In genomic region chr9:130331573-130331972, GRCh38 we compare ENCODE assay signal across 11 cellular contexts.
DNase-seq lines count a peak whose midpoint lies in the region; ATAC-seq and TF ChIP-seq lines count a peak whose summit lies in the region.
"Had no signal": no experiment of that assay in that cellular context is flagged by ENCODE, and none has a peak within 500 bp of the region (broad histone marks: within the 10 kb centered on the region; RNA-seq: fewer than 3 reads in every experiment).

No MANE protein-coding gene starts in this region.

- no peak overlapping the region for H3K4me3 ChIP-seq in esophagus (ENCODE audit: low read depth in 1 of 2, low read length in 2 of 2)
- H3K4me3 ChIP-seq in mucosa of descending colon = no peak overlapping the region
- H3K4me3 ChIP-seq in urinary bladder (ENCODE audit: low read depth, low read length) = no peak overlapping the region

- H3K27me3 ChIP-seq in esophagus (ENCODE audit: control insufficient read depth in 1 of 2, insufficient read depth in 2 of 2, low read length in 2 of 2) = no peaks in the 10 kb centered on the region

- ATAC-seq in mucosa of descending colon = peak; percentile 42
- no peak for ATAC-seq in HG03045 (IDR thresholded peaks at IDR 0.05; ENCODE audit: unreplicated experiment)
- ATAC-seq: activated naive CD4-positive, alpha-beta T cell treated with anti-CD3 and anti-CD28 coated beads, Interleukin-2, amount 50 U/mL, for 72 hours; stimulated activated effector memory CD8-positive, alpha-beta T cell treated with anti-CD3 and anti-CD28 coated beads, Interleukin-12 subunit alpha, Interleukin-12 subunit beta, amount 100 ng/mL, for 72 hours had no signal

- no peaks in the 10 kb centered on the region for H3K36me3 ChIP-seq in esophagus (ENCODE audit: control insufficient read depth in 2 of 2, insufficient read depth in 2 of 2, low read length in 1 of 2)
- H3K36me3 ChIP-seq in mucosa of descending colon (ENCODE audit: low read depth) = no peaks in the 10 kb centered on the region
- no peaks in the 10 kb centered on the region for H3K36me3 ChIP-seq in urinary bladder (ENCODE audit: insufficient read depth)

- H3K27ac ChIP-seq in esophagus (ENCODE audit: low read depth in 2 of 2, low read length in 1 of 2) (peak overlapping the region; percentile 79 to 86), urinary bladder (ENCODE audit: low read depth) (peak overlapping the region; percentile 41)

- H3K4me1 ChIP-seq in esophagus (ENCODE audit: control insufficient read depth in 2 of 2, insufficient read depth in 2 of 2, low read length in 1 of 2) (peaks cover 4 to 10% of the 10 kb centered on the region in 2 donors), mucosa of descending colon (ENCODE audit: low read depth) (peaks cover 2% of the 10 kb centered on the region), urinary bladder (ENCODE audit: insufficient read depth) (no peaks in the 10 kb centered on the region)

- H3K9me3 ChIP-seq in esophagus (ENCODE audit: control insufficient read depth in 2 of 2, insufficient read depth in 1 of 2, low read depth in 1 of 2, low read length in 1 of 2) (no peaks in the 10 kb centered on the region), mucosa of descending colon (no peaks in the 10 kb centered on the region)

- 31 to 42% methylated on average over 13 of the region's 13 CpGs for WGBS in esophagus, 2 donors
- 29% methylated on average over 13 of the region's 13 CpGs for WGBS in urinary bladder

- intact Hi-C loops in mucosa of descending colon (cut with DNase I, micrococcal nuclease) = loop anchor here in 1 of 2 donors (10.0 kb wide), 1 partner anchor 63 kb away; no protein-coding TSS in a partner anchor

- DNase-seq in LHCN-M2 (ENCODE audit: low read depth) (peak; percentile 80), mucosa of descending colon (peak in 2 of 3 donors; percentile 47 to 66), inferior parietal cortex (ENCODE audit: extremely low spot score) (no peak), GM19240 (ENCODE audit: insufficient read length, low spot score) (no peak)
- DNase-seq: activated CD4-positive, alpha-beta T cell treated with anti-CD3 and anti-CD28 coated beads, Interleukin-2, amount 50 U/mL, for 1 hour; NCI-H2107 had no signal

- no peak for TF ChIP-seq CTCF in mucosa of descending colon (IDR thresholded peaks at IDR 0.05)

Comparison
In these comparisons a context has a peak if more than half of its experiments do, and no peak if none do; other contexts are left out.
1. DNase-seq: peak in LHCN-M2 (single experiment) and mucosa of descending colon (2 of 3); none in inferior parietal cortex (single experiment) and GM19240 (single experiment).